23 cellular contexts compared by ENCODE assay signal in genomic region chr13:31427151-31427867, GRCh38.
"Had no signal": no experiment of that assay in that cellular context is flagged by ENCODE, and none has a peak within 500 bp of the region (broad histone marks: within the 10 kb centered on the region; RNA-seq: fewer than 3 reads in every experiment).

No MANE protein-coding gene starts in this region.

- H3K27me3 ChIP-seq: heart right ventricle, neural progenitor cell, right atrium auricular region, sigmoid colon, spleen, testis, tibial artery had no signal

- ATAC-seq: esophagus mucosa; heart right ventricle; naive thymus-derived CD4-positive, alpha-beta T cell; stimulated activated memory B cell treated with anti-CD40 and anti-IgM and Interleukin-4, amounts not matched to agents 10 μg/mL and 1 μg/mL and 100 μg/mL, for 72 hours; stimulated activated naive CD8-positive, alpha-beta T cell treated with anti-CD3 and anti-CD28 coated beads, Interleukin-15, Interleukin-2, amounts not matched to agents 100 U/mL and 50 U/mL, for 24 hours had no signal

- H3K9ac ChIP-seq: neural progenitor cell had no signal

- DNase-seq: dorsolateral prefrontal cortex; effector CD4-positive, alpha-beta T cell; foreskin melanocyte; glutamatergic neuron; heart right ventricle; hippocampal formation; mesenchymal stem cell; naive thymus-derived CD4-positive, alpha-beta T cell; sigmoid colon; spleen; stimulated activated CD4-positive, alpha-beta T cell treated with anti-CD3 and anti-CD28 coated beads, Interleukin-4, amount 100 ng/mL, for 4 hours; stimulated activated naive CD8-positive, alpha-beta T cell treated with anti-CD3 and anti-CD28 coated beads, Interleukin-15, Interleukin-2, amounts not matched to agents 100 U/mL and 50 U/mL, for 24 hours; substantia nigra; testis; tibial artery had no signal

- H3K27ac ChIP-seq: coronary artery, dorsolateral prefrontal cortex, epithelial cell of prostate, heart right ventricle, neural progenitor cell, prostate gland, right atrium auricular region, sigmoid colon, spleen, testis, tibial artery had no signal

- H3K36me3 ChIP-seq: heart right ventricle, neural progenitor cell, prostate gland, right atrium auricular region, sigmoid colon, spleen, tibial artery had no signal

- H2AFZ ChIP-seq: neural progenitor cell had no signal

- H3K9me3 ChIP-seq: heart right ventricle, prostate gland, right atrium auricular region, sigmoid colon, spleen, testis, tibial artery had no signal

- H3K4me3 ChIP-seq: coronary artery, dorsolateral prefrontal cortex, heart right ventricle, neural progenitor cell, prostate gland, right atrium auricular region, sigmoid colon, spleen, testis, tibial artery had no signal

- FAIRE-seq: islet of Langerhans had no signal

- H3K4me2 ChIP-seq: neural progenitor cell had no signal

- H3K4me1 ChIP-seq: neural progenitor cell, prostate gland, sigmoid colon, testis, tibial artery had no signal
